ENCODE assay signal across 10 cellular contexts in genomic region chr3:48470286-48470685, GRCh38. TPM values are rescaled to one million over a fixed set of nuclear protein-coding genes. Genes with fewer than 3 reads are reported as not detected.
DNase-seq lines count a peak whose midpoint lies in the region; ATAC-seq and TF ChIP-seq lines count a peak whose summit lies in the region.
"Had no signal": no experiment of that assay in that cellular context is flagged by ENCODE, and none has a peak within 500 bp of the region (broad histone marks: within the 10 kb centered on the region; RNA-seq: fewer than 3 reads in every experiment).

No MANE protein-coding gene starts in this region.

- TF ChIP-seq RAD21 in liver (IDR thresholded peaks at IDR 0.05) = peak in 1 of 2 donors; percentile 37

- peak overlapping the region; percentile 2 to 52 for H3K27ac ChIP-seq in liver (ENCODE audit: low read depth in 1 of 2, low read length in 2 of 2)
- peak overlapping the region; percentile 98 for H3K27ac ChIP-seq in substantia nigra (ENCODE audit: low read depth, low read length, poor library complexity, severe bottlenecking)
- no peak overlapping the region for H3K27ac ChIP-seq in ovary

- H3K36me3 ChIP-seq in liver (ENCODE audit: control insufficient read depth in 4 of 4, insufficient read depth in 3 of 4, low read depth in 1 of 4, low read length in 3 of 4) (peaks cover 0 to 5% (median 0%) of the 10 kb centered on the region in 4 donors), ovary (no peaks in the 10 kb centered on the region)

- H3K4me3 Mint-ChIP-seq in activated T-cell treated with anti-CD3 and anti-CD28 coated beads, Interleukin-2, amount 50 U/mL, for 4 hours = peak overlapping the region; percentile 29
- H3K4me3 Mint-ChIP-seq in activated CD8-positive, alpha-beta T cell treated with anti-CD3 and anti-CD28 coated beads for 36 hours = peak overlapping the region; percentile 26

- H3K27me3 Mint-ChIP-seq in activated T-cell treated with anti-CD3 and anti-CD28 coated beads, Interleukin-2, amount 50 U/mL, for 4 hours (ENCODE audit: low read depth) = no peaks in the 10 kb centered on the region
- no peaks in the 10 kb centered on the region for H3K27me3 Mint-ChIP-seq in activated CD8-positive, alpha-beta T cell treated with anti-CD3 and anti-CD28 coated beads for 36 hours

- H3K27me3 ChIP-seq in liver (ENCODE audit: control insufficient read depth in 4 of 4, insufficient read depth in 4 of 4, low read length in 3 of 4) (no peaks in the 10 kb centered on the region), ovary (no peaks in the 10 kb centered on the region)

- no peak for DNase-seq in activated T-cell treated with anti-CD3 and anti-CD28 coated beads, Interleukin-2, amount 50 U/mL, for 4 hours
- no peak for DNase-seq in activated T-cell treated with anti-CD3 and anti-CD28 coated beads for 4 hours
- DNase-seq in activated CD8-positive, alpha-beta T cell treated with anti-CD3 and anti-CD28 coated beads for 36 hours = no peak
- DNase-seq in substantia nigra (lab: John Stamatoyannopoulos, UW) = peak in 1 of 49 donors; percentile 72
- DNase-seq in ovary = no peak
- no peak for DNase-seq in NOMO-1 treated with dmso at 0.1 percent for 144 hours (lab: John Stamatoyannopoulos, UW; ENCODE audit: unreplicated experiment)
- DNase-seq in NCI-H1694 treated with DMSO at 0.1 percent for 48 hours (lab: John Stamatoyannopoulos, UW) = no peak
- DNase-seq: NCI-H187, SHP77 had no signal

- POLR2A ChIA-PET in activated CD8-positive, alpha-beta T cell treated with anti-CD3 and anti-CD28 coated beads for 36 hours (lab: Charles Lee) = interaction anchor here (0.5 to 1.9 kb wide), 11 partner anchors 8 to 79 kb away, joined by 3 to 8 read pairs (median 3); partner anchors contain the start of genes PLXNB1 and SHISA5

- peaks cover 69% of the 10 kb centered on the region for H3K4me1 Mint-ChIP-seq in activated T-cell treated with anti-CD3 and anti-CD28 coated beads, Interleukin-2, amount 50 U/mL, for 4 hours (ENCODE audit: low read depth)
- peaks cover 54% of the 10 kb centered on the region for H3K4me1 Mint-ChIP-seq in activated CD8-positive, alpha-beta T cell treated with anti-CD3 and anti-CD28 coated beads for 36 hours (ENCODE audit: low read depth)

- TF ChIP-seq EP300 in ovary (IDR thresholded peaks at IDR 0.05) = no peak

- no peaks in the 10 kb centered on the region for H3K9me3 Mint-ChIP-seq in activated T-cell treated with anti-CD3 and anti-CD28 coated beads, Interleukin-2, amount 50 U/mL, for 4 hours
- no peaks in the 10 kb centered on the region for H3K9me3 Mint-ChIP-seq in activated CD8-positive, alpha-beta T cell treated with anti-CD3 and anti-CD28 coated beads for 36 hours

- no peak for TF ChIP-seq POLR2A in ovary (IDR thresholded peaks at IDR 0.05)

- no peak for ATAC-seq in activated T-cell treated with anti-CD3 and anti-CD28 coated beads, Interleukin-2, amount 50 U/mL, for 4 hours
- no peak for ATAC-seq in activated CD8-positive, alpha-beta T cell treated with anti-CD3 and anti-CD28 coated beads for 36 hours

- CTCF ChIA-PET in activated CD8-positive, alpha-beta T cell treated with anti-CD3 and anti-CD28 coated beads for 36 hours (lab: Charles Lee) = interaction anchor here (1.3 to 4.9 kb wide), 4 partner anchors 34 to 87 kb away, joined by 3 to 35 read pairs (median 5); partner anchors contain the start of gene PFKFB4

- intact Hi-C loops in activated CD8-positive, alpha-beta T cell treated with anti-CD3 and anti-CD28 coated beads for 36 hours (cut with micrococcal nuclease) = loop anchor here (5.0 kb wide), 2 partner anchors 37 to 77 kb away; no protein-coding TSS in a partner anchor
- intact Hi-C loops in ovary (cut with DNase I) = no loop called here

- H3K4me1 ChIP-seq in liver (ENCODE audit: control insufficient read depth in 4 of 4, insufficient read depth in 4 of 4, low read length in 3 of 4) (peaks cover 24 to 70% (median 57%) of the 10 kb centered on the region in 4 donors), ovary (ENCODE audit: insufficient read depth) (peaks cover 23% of the 10 kb centered on the region)

- H3K4me3 ChIP-seq in liver (ENCODE audit: low read depth in 1 of 3, low read length in 3 of 3) (no peak overlapping the region), ovary (no peak overlapping the region)

- H3K36me3 Mint-ChIP-seq in activated T-cell treated with anti-CD3 and anti-CD28 coated beads, Interleukin-2, amount 50 U/mL, for 4 hours (ENCODE audit: insufficient read depth) = peaks cover 22% of the 10 kb centered on the region
- H3K36me3 Mint-ChIP-seq in activated CD8-positive, alpha-beta T cell treated with anti-CD3 and anti-CD28 coated beads for 36 hours (ENCODE audit: low read depth) = peaks cover 46% of the 10 kb centered on the region

- 18% methylated on average over 1 of the region's 1 CpG for WGBS in liver
- 36 to 43% (median 41%) methylated on average over 1 of the region's 1 CpG for WGBS in ovary, 3 donors

- no peak overlapping the region for H3K9ac ChIP-seq in liver (ENCODE audit: low read depth in 1 of 2, low read length in 2 of 2)

- peak overlapping the region; percentile 96 for H3K27ac Mint-ChIP-seq in activated CD8-positive, alpha-beta T cell treated with anti-CD3 and anti-CD28 coated beads for 36 hours

- no peak for TF ChIP-seq CTCF in activated CD8-positive, alpha-beta T cell treated with anti-CD3 and anti-CD28 coated beads for 36 hours (IDR thresholded peaks at IDR 0.05)
- TF ChIP-seq CTCF in liver (IDR thresholded peaks at IDR 0.05; ENCODE audit: low read depth, low read length, missing input control) (no peak), ovary (IDR thresholded peaks at IDR 0.05) (no peak)

- H3K9me3 ChIP-seq in liver (ENCODE audit: control insufficient read depth in 4 of 4, low read length in 3 of 4) (no peaks in the 10 kb centered on the region), ovary (no peaks in the 10 kb centered on the region)

TF ChIP-seq in liver, 16 proteins besides CTCF, POLR2A, EP300 and RAD21 (continues in another document):
- TF ChIP-seq NR2F2 (IDR thresholded peaks at IDR 0.05) (peak; percentile 95), SP1 (IDR thresholded peaks at IDR 0.05) (peak; percentile 69), YY1 (IDR thresholded peaks at IDR 0.05) (peak; percentile 18), TAF1 (conservative IDR thresholded peaks at IDR 0.05) (no peak), JUND (IDR thresholded peaks at IDR 0.05) (peak; percentile 33 to 50), GABPA (IDR thresholded peaks at IDR 0.05 in 1 of 2, conservative IDR thresholded peaks at IDR 0.05 in 1 of 2) (no peak), MAX (IDR thresholded peaks at IDR 0.05) (peak; percentile 47), ATF3 (IDR thresholded peaks at IDR 0.05) (no peak), HNF4A (conservative IDR thresholded peaks at IDR 0.05) (peak; percentile 84), HNF4G (IDR thresholded peaks at IDR 0.05) (peak; percentile 59), RXRA (IDR thresholded peaks at IDR 0.05) (peak; percentile 90 to 94)

RNA-seq across cellular contexts. Expression of gene ATRIP, which starts 23.7 kb away (rescaled TPM):
- 10 to 100 TPM; 17.3 to 17.6 (median 17.5) TPM for total RNA-seq in activated T-cell treated with anti-CD3 and anti-CD28 coated beads, Interleukin-2, amount 50 U/mL, for 4 hours
- total RNA-seq in activated CD8-positive, alpha-beta T cell treated with anti-CD3 and anti-CD28 coated beads for 36 hours = 10 to 100 TPM; 12.4 to 15.0 TPM
- total RNA-seq in liver (1 to 10 TPM; 3.3 to 4.6 TPM), ovary (1 to 10 TPM; 3.9 to 7.9 (median 6.4) TPM)
- polyA plus RNA-seq in liver (1 to 10 TPM; 1.7 to 2.5 TPM), ovary (10 to 100 TPM in 1 of 2 donors, 1 to 10 TPM in 1; 6.4 to 11.4 TPM)

RNA-seq across cellular contexts. Expression of gene TMA7, which starts 30.2 kb away (rescaled TPM):
- total RNA-seq in activated T-cell treated with anti-CD3 and anti-CD28 coated beads, Interleukin-2, amount 50 U/mL, for 4 hours = 100 to 1,000 TPM; 306 to 337 (median 326) TPM
- 100 to 1,000 TPM; 312 to 334 TPM for total RNA-seq in activated CD8-positive, alpha-beta T cell treated with anti-CD3 and anti-CD28 coated beads for 36 hours
- 10 to 100 TPM; 75.2 to 92.0 TPM for total RNA-seq in liver
- 100 to 1,000 TPM; 134 to 241 TPM for polyA plus RNA-seq in liver
- total RNA-seq in ovary = 100 to 1,000 TPM; 138 to 318 (median 199) TPM
- 100 to 1,000 TPM; 350 to 380 TPM for polyA plus RNA-seq in ovary

RNA-seq across cellular contexts. Expression of gene CCDC51, which starts 30.4 kb away (rescaled TPM):
- total RNA-seq in activated T-cell treated with anti-CD3 and anti-CD28 coated beads, Interleukin-2, amount 50 U/mL, for 4 hours = 10 to 100 TPM; 21.7 to 29.4 (median 24.7) TPM
- 10 to 100 TPM; 25.3 to 28.3 TPM for total RNA-seq in activated CD8-positive, alpha-beta T cell treated with anti-CD3 and anti-CD28 coated beads for 36 hours
- total RNA-seq in liver (10 to 100 TPM in 1 of 2 donors, 1 to 10 TPM in 1; 7.9 to 12.7 TPM), ovary (1 to 10 TPM; 6.3 to 8.5 (median 7.5) TPM)
- polyA plus RNA-seq in liver (10 to 100 TPM in 1 of 2 donors, 1 to 10 TPM in 1; 9.2 to 13.7 TPM), ovary (1 to 10 TPM; 9.1 to 9.9 TPM)

RNA-seq across cellular contexts. Expression of gene SHISA5, which starts 33.7 kb away (rescaled TPM):
- 10 to 100 TPM; 59.9 to 88.8 (median 62.7) TPM for total RNA-seq in activated T-cell treated with anti-CD3 and anti-CD28 coated beads, Interleukin-2, amount 50 U/mL, for 4 hours
- 10 to 100 TPM; 65.9 to 71.4 TPM for total RNA-seq in activated CD8-positive, alpha-beta T cell treated with anti-CD3 and anti-CD28 coated beads for 36 hours
- 10 to 100 TPM; 40.7 to 50.3 TPM for total RNA-seq in liver
- polyA plus RNA-seq in liver = 100 to 1,000 TPM; 101 to 104 TPM
- 100 to 1,000 TPM in 5 of 7 donors, 10 to 100 TPM in 2; 62.5 to 150 (median 138) TPM for total RNA-seq in ovary
- polyA plus RNA-seq in ovary = 100 to 1,000 TPM in 1 of 2 donors, 10 to 100 TPM in 1; 59.7 to 118 TPM

RNA-seq across cellular contexts. Expression of gene PLXNB1, which starts 40.4 kb away (rescaled TPM):
- total RNA-seq in activated T-cell treated with anti-CD3 and anti-CD28 coated beads, Interleukin-2, amount 50 U/mL, for 4 hours = 1 to 10 TPM; 6.0 to 7.2 (median 6.8) TPM
- total RNA-seq in activated CD8-positive, alpha-beta T cell treated with anti-CD3 and anti-CD28 coated beads for 36 hours = 1 to 10 TPM; 3.7 TPM
- total RNA-seq in liver (100 to 1,000 TPM in 1 of 2 donors, 10 to 100 TPM in 1; 90.0 to 204 TPM), ovary (100 to 1,000 TPM in 2 of 7 donors, 10 to 100 TPM in 5; 70.8 to 166 (median 83.7) TPM)
- polyA plus RNA-seq in liver (10 to 100 TPM; 38.1 to 55.7 TPM), ovary (10 to 100 TPM; 11.2 to 90.2 TPM)

Comparison
In these comparisons a context has a peak if more than half of its experiments do, and no peak if none do; other contexts are left out.
1. H3K27ac ChIP-seq: peak in liver (2 of 2) and substantia nigra (single experiment); none in ovary (0 of 2).